Comparison of ENCODE assay signal across 9 cellular contexts in genomic region chr12:109739747-109740693, GRCh38. TPM values are rescaled to one million over a fixed set of nuclear protein-coding genes. Genes with fewer than 3 reads are reported as not detected.
DNase-seq lines count a peak whose midpoint lies in the region; ATAC-seq and TF ChIP-seq lines count a peak whose summit lies in the region.
"Had no signal": no experiment of that assay in that cellular context is flagged by ENCODE, and none has a peak within 500 bp of the region (broad histone marks: within the 10 kb centered on the region; RNA-seq: fewer than 3 reads in every experiment).

No MANE protein-coding gene starts in this region.

- DNase-seq in activated naive CD8-positive, alpha-beta T cell treated with anti-CD3 and anti-CD28 coated beads, Interleukin-2, amount 10 ng/mL, durations not matched to agents 7 days and 5 days = peak; percentile 30
- DNase-seq in activated naive CD8-positive, alpha-beta T cell treated with anti-CD3 and anti-CD28 coated beads for 36 hours = no peak
- no peak for DNase-seq in SJSA1 (ENCODE audit: low read depth in 1 of 2, low spot score in 2 of 2)
- peak; percentile 4 for DNase-seq in left ventricle myocardium inferior
- no peak for DNase-seq in type B pancreatic cell (ENCODE audit: extremely low spot score, unreplicated experiment)

- ATAC-seq in activated naive CD8-positive, alpha-beta T cell treated with anti-CD3 and anti-CD28 coated beads, Interleukin-2, amount 10 ng/mL, durations not matched to agents 7 days and 5 days (ENCODE audit: low read depth) = no peak
- no peak for ATAC-seq in GM19455 (IDR thresholded peaks at IDR 0.05; ENCODE audit: unreplicated experiment)
- ATAC-seq in GM19395 (IDR thresholded peaks at IDR 0.05; ENCODE audit: unreplicated experiment) = no peak
- no peak for ATAC-seq in GM18870 (IDR thresholded peaks at IDR 0.05; ENCODE audit: unreplicated experiment)

- no peak overlapping the region for H3K4me3 ChIP-seq in SJSA1
- H3K4me3 ChIP-seq in left ventricle myocardium inferior = no peak overlapping the region
- H3K4me3 ChIP-seq: esophagus muscularis mucosa had no signal

- no peaks in the 10 kb centered on the region for H3K36me3 Mint-ChIP-seq in activated naive CD8-positive, alpha-beta T cell treated with anti-CD3 and anti-CD28 coated beads, Interleukin-2, amount 10 ng/mL, durations not matched to agents 7 days and 5 days
- H3K36me3 Mint-ChIP-seq in activated naive CD8-positive, alpha-beta T cell treated with anti-CD3 and anti-CD28 coated beads for 36 hours = no peaks in the 10 kb centered on the region
- H3K36me3 Mint-ChIP-seq in type B pancreatic cell = no peaks in the 10 kb centered on the region

- peak; percentile 25 for TF ChIP-seq CTCF in left ventricle myocardium inferior (IDR thresholded peaks at IDR 0.05; ENCODE audit: borderline replicate concordance)
- TF ChIP-seq CTCF in type B pancreatic cell (conservative IDR thresholded peaks at IDR 0.05) = peak; percentile 54

- no peaks in the 10 kb centered on the region for H3K9me3 ChIP-seq in SJSA1 (replicated peaks)
- no peaks in the 10 kb centered on the region for H3K9me3 ChIP-seq in left ventricle myocardium inferior (replicated peaks)
- H3K9me3 ChIP-seq: esophagus muscularis mucosa had no signal

- H3K36me3 ChIP-seq in SJSA1 (no peaks in the 10 kb centered on the region), left ventricle myocardium inferior (no peaks in the 10 kb centered on the region)
- H3K36me3 ChIP-seq: esophagus muscularis mucosa had no signal

- H3K27ac ChIP-seq in SJSA1 = peak overlapping the region; percentile 28; the same call in 1 of the 2 replicates
- H3K27ac ChIP-seq in left ventricle myocardium inferior (replicated peaks) = no peak overlapping the region
- H3K27ac ChIP-seq: esophagus muscularis mucosa had no signal

- no peaks in the 10 kb centered on the region for H3K9me3 Mint-ChIP-seq in activated naive CD8-positive, alpha-beta T cell treated with anti-CD3 and anti-CD28 coated beads, Interleukin-2, amount 10 ng/mL, durations not matched to agents 7 days and 5 days
- H3K9me3 Mint-ChIP-seq in activated naive CD8-positive, alpha-beta T cell treated with anti-CD3 and anti-CD28 coated beads for 36 hours = no peaks in the 10 kb centered on the region
- no peaks in the 10 kb centered on the region for H3K9me3 Mint-ChIP-seq in type B pancreatic cell

- no peaks in the 10 kb centered on the region for H3K4me1 Mint-ChIP-seq in activated naive CD8-positive, alpha-beta T cell treated with anti-CD3 and anti-CD28 coated beads, Interleukin-2, amount 10 ng/mL, durations not matched to agents 7 days and 5 days
- H3K4me1 Mint-ChIP-seq in activated naive CD8-positive, alpha-beta T cell treated with anti-CD3 and anti-CD28 coated beads for 36 hours = no peaks in the 10 kb centered on the region
- H3K4me1 Mint-ChIP-seq in type B pancreatic cell (ENCODE audit: unreplicated experiment) = peaks cover 41% of the 10 kb centered on the region

- intact Hi-C loops in left ventricle myocardium inferior (cut with micrococcal nuclease) = no loop called here

- no peak overlapping the region for H3K27ac Mint-ChIP-seq in activated naive CD8-positive, alpha-beta T cell treated with anti-CD3 and anti-CD28 coated beads, Interleukin-2, amount 10 ng/mL, durations not matched to agents 7 days and 5 days
- H3K27ac Mint-ChIP-seq in activated naive CD8-positive, alpha-beta T cell treated with anti-CD3 and anti-CD28 coated beads for 36 hours = no peak overlapping the region
- peak overlapping the region; percentile 19 for H3K27ac Mint-ChIP-seq in type B pancreatic cell

- no peak overlapping the region for H3K4me3 Mint-ChIP-seq in activated naive CD8-positive, alpha-beta T cell treated with anti-CD3 and anti-CD28 coated beads, Interleukin-2, amount 10 ng/mL, durations not matched to agents 7 days and 5 days
- H3K4me3 Mint-ChIP-seq in activated naive CD8-positive, alpha-beta T cell treated with anti-CD3 and anti-CD28 coated beads for 36 hours = no peak overlapping the region
- no peak overlapping the region for H3K4me3 Mint-ChIP-seq in type B pancreatic cell

- peaks cover 15% of the 10 kb centered on the region for H3K27me3 Mint-ChIP-seq in activated naive CD8-positive, alpha-beta T cell treated with anti-CD3 and anti-CD28 coated beads, Interleukin-2, amount 10 ng/mL, durations not matched to agents 7 days and 5 days
- peaks cover 19% of the 10 kb centered on the region for H3K27me3 Mint-ChIP-seq in activated naive CD8-positive, alpha-beta T cell treated with anti-CD3 and anti-CD28 coated beads for 36 hours
- peaks cover 18% of the 10 kb centered on the region for H3K27me3 Mint-ChIP-seq in type B pancreatic cell

- POLR2A ChIA-PET in activated naive CD8-positive, alpha-beta T cell treated with anti-CD3 and anti-CD28 coated beads, Interleukin-2, amount 10 ng/mL, durations not matched to agents 7 days and 5 days (lab: Charles Lee) = no interaction called here

- H3K4me1 ChIP-seq in SJSA1 (replicated peaks) = peaks cover 38% of the 10 kb centered on the region
- H3K4me1 ChIP-seq in left ventricle myocardium inferior = peaks cover 30% of the 10 kb centered on the region

- H3K27me3 ChIP-seq in SJSA1 (replicated peaks) = no peaks in the 10 kb centered on the region
- H3K27me3 ChIP-seq in left ventricle myocardium inferior (ENCODE audit: low read depth) = no peaks in the 10 kb centered on the region

RNA-seq across cellular contexts. Expression of gene FAM222A, which starts 26.4 kb away (rescaled TPM):
- total RNA-seq in activated naive CD8-positive, alpha-beta T cell treated with anti-CD3 and anti-CD28 coated beads, Interleukin-2, amount 10 ng/mL, durations not matched to agents 7 days and 5 days = 1 to 10 TPM in 1 of 2 experiments, under 1 TPM in 1; 0.96 to 1.1 TPM
- 1 to 10 TPM; 1.1 to 1.8 TPM for total RNA-seq in activated naive CD8-positive, alpha-beta T cell treated with anti-CD3 and anti-CD28 coated beads for 36 hours
- 7.4 and 7.8 TPM in 2 replicates for total RNA-seq in SJSA1 (2014; rRNA removed; shearing (Covaris generic))
- 20.0 TPM for total RNA-seq in left ventricle myocardium inferior
- total RNA-seq in type B pancreatic cell (ENCODE audit: low replicate concordance) = 7.9 and 11.5 TPM in 2 replicates

Comparison
In these comparisons a context has a peak if more than half of its experiments do, and no peak if none do; other contexts are left out.
1. DNase-seq: peak in activated naive CD8-positive, alpha-beta T cell treated with anti-CD3 and anti-CD28 coated beads, Interleukin-2, amount 10 ng/mL, durations not matched to agents 7 days and 5 days (single experiment) and left ventricle myocardium inferior (single experiment); none in activated naive CD8-positive, alpha-beta T cell treated with anti-CD3 and anti-CD28 coated beads for 36 hours (single experiment), SJSA1 (0 of 2) and type B pancreatic cell (single experiment).